13 cellular contexts compared by ENCODE assay signal in the genomic region with DNA sequence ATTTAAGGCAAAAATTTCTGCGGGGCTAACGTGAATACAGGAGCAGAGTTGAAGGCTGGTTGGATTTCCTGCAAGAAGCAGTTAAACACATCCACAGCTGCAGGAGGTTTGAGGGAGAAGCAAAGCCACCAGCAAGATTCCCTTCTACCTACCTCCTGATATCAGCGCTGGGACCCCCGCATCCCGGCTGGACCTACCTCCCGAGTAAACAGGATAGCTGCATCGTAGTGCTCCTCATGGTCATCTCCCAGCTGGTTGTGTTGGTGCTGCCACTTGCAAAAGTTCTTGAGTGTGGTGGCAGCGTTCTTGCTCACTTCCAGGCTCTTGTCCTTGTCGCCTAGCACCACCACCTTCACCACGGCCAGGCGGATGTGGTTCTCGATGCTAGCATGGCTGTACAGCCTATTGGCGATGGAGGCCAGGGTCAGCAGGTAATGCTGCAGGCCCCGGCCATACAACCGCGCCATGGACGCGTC.
DNase-seq lines count a peak whose midpoint lies in the region; ATAC-seq, FAIRE-seq and TF ChIP-seq lines count a peak whose summit lies in the region.
"Had no signal": no experiment of that assay in that cellular context is flagged by ENCODE, and none has a peak within 500 bp of the region (broad histone marks: within the 10 kb centered on the region; RNA-seq: fewer than 3 reads in every experiment).

No MANE protein-coding gene starts in this region.

- in situ Hi-C loops in brain microvascular endothelial cell (cut with HindIII; ENCODE audit: low pct_ligation_motif_present, low sequenced_read_pairs): no loop called here

- H3K4me3 ChIP-seq in brain microvascular endothelial cell (ENCODE audit: low read depth, low read length): peak overlapping the region; percentile 66
- H3K4me3 ChIP-seq in skeletal muscle cell (ENCODE audit: low read depth, low read length): peak overlapping the region; percentile 68

- ATAC-seq in GM19467 (IDR thresholded peaks at IDR 0.05; ENCODE audit: unreplicated experiment): no peak

- TF ChIP-seq CTCF in GM10266 (IDR thresholded peaks at IDR 0.05; ENCODE audit: control insufficient read depth, insufficient read depth, low read depth, missing control alignments): no peak
- no peak for TF ChIP-seq CTCF in brain microvascular endothelial cell (IDR thresholded peaks at IDR 0.05; ENCODE audit: low read depth, low read length, missing control alignments)
- TF ChIP-seq CTCF in RWPE1 (conservative IDR thresholded peaks at IDR 0.05; ENCODE audit: low read depth): no peak

- H3K27me3 ChIP-seq in brain microvascular endothelial cell (replicated peaks): no peaks in the 10 kb centered on the region

- H3K27ac ChIP-seq in brain microvascular endothelial cell (no peak overlapping the region), RWPE1 (no peak overlapping the region)

- FAIRE-seq in urothelium cell line (lab: Jason Lieb, UNC): no peak
- FAIRE-seq: GM12892 had no signal

- POLR2A ChIA-PET in RWPE1 (lab: Yijun Ruan, JAX; ENCODE audit: low non-redundant PET): no interaction called here

- DNase-seq in GM10266 (ENCODE audit: extremely low spot score) (peak; percentile 13), brain microvascular endothelial cell (no peak), kidney glomerular epithelial cell (lab: John Stamatoyannopoulos, UW) (peak; percentile 44), skeletal muscle cell (ENCODE audit: low read depth) (no peak), 8988T (no peak), urothelium cell line (ENCODE audit: low spot score) (no peak), RWPE1 (ENCODE audit: low spot score) (no peak)
- DNase-seq: NCI-H1092; NK-92 treated with Interleukin-12 subunit alpha and Interleukin-12 subunit beta, amount 100 ng/mL, for 24 hours; stimulated activated CD4-positive, alpha-beta T cell treated with anti-CD3 and anti-CD28 coated beads, Interleukin-1b, Interleukin-23, amount 100 ng/mL, for 48 hours; T1000 had no signal

- CTCF ChIA-PET in RWPE1 (lab: Yijun Ruan, JAX): no interaction called here

- H3K36me3 ChIP-seq in brain microvascular endothelial cell (replicated peaks): no peaks in the 10 kb centered on the region

Comparison
In these comparisons a context has a peak if more than half of its experiments do, and no peak if none do; other contexts are left out.
1. DNase-seq: peak in GM10266 (single experiment) and kidney glomerular epithelial cell (single experiment); none in brain microvascular endothelial cell (single experiment), skeletal muscle cell (single experiment), 8988T (single experiment), urothelium cell line (single experiment) and RWPE1 (single experiment).